ENCODE assay signal across 1 cellular context in genomic region chr2:13667415-13667757, GRCh38.
TF ChIP-seq lines count a peak whose summit lies in the region.

No MANE protein-coding gene starts in this region.

TF ChIP-seq in GM12878, 131 proteins besides CTCF, POLR2A, EP300 and RAD21 (continued from another document):
- no peak for TF ChIP-seq SP1 (IDR thresholded peaks at IDR 0.05; ENCODE audit: low read depth, low read length)
- TF ChIP-seq RUNX3 (IDR thresholded peaks at IDR 0.05; ENCODE audit: low read length), result no peak
- no peak for TF ChIP-seq PAX8 (IDR thresholded peaks at IDR 0.05)
- TF ChIP-seq MEF2A (IDR thresholded peaks at IDR 0.05; ENCODE audit: insufficient read depth, low read depth, low read length), result no peak
